ENCODE assay signal across 6 cellular contexts in the genomic region with DNA sequence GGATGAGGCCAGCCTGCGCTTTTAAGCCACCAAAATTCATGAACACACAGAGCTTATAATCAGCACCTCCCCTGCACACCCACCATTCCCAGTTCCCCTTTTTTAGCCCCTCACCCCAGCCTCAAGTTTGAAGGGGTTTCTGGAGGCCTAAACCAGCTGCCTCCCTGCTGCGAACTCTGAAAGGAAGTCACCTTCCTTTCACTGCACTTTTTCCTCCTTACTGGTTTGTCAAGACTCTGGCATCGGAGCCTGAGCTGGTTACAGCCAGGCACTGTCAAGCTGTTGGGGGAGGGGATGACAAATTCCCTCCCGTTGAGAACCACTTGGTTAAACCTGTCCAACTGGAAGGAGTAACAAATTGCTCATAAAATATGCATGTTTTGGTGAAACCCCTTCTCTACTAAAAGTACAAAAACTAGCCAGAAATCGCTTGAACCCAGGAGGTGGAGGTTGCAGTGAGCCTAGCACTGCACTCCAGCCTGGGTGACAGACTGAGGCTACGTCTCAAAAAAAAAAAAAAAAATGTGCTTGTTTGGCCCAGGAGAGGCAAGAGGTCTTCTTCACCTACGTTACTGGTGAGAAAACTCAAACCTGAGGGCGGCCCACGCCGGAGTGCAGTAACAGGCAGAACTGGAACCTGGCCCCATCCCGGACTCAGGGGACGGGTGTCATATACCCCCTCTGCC. TPM values are rescaled to one million over a fixed set of nuclear protein-coding genes. Genes with fewer than 3 reads are reported as not detected.
DNase-seq lines count a peak whose midpoint lies in the region; ATAC-seq, FAIRE-seq and TF ChIP-seq lines count a peak whose summit lies in the region.

No MANE protein-coding gene starts in this region.

- CTCF ChIA-PET in WTC11 (lab: Charles Lee) = interaction anchor here (0.5 to 2.2 kb wide), 8 partner anchors 10 to 78 kb away, joined by 3 to 11 read pairs (median 4); no protein-coding TSS in a partner anchor
- CTCF ChIA-PET in HepG2 (lab: Yijun Ruan, JAX; ENCODE audit: low intra/inter-chr PET ratio, low total read pairs) = no interaction called here

- H3K27me3 ChIP-seq in BLaER1 = no peaks in the 10 kb centered on the region
- H3K27me3 ChIP-seq in HepG2 (ENCODE audit: control insufficient read depth in 1 of 2, insufficient read depth in 2 of 2, low read length in 2 of 2) = no peaks in the 10 kb centered on the region

- H3K9ac ChIP-seq in BLaER1 (peak overlapping the region; percentile 47; the same call in 1 of the 2 replicates), HepG2 (ENCODE audit: insufficient read depth, low read depth, low read length) (peak overlapping the region; percentile 50)

- H3K4me3 ChIP-seq in BLaER1 (peak overlapping the region; percentile 81), HepG2 (replicated peaks in 1 of 3; ENCODE audit: insufficient read depth in 1 of 3, low read depth in 2 of 3, low read length in 3 of 3) (peak overlapping the region in 2 of 3 experiments; percentile 33 to 74; a peak in 3 of 6 replicates)

- intact Hi-C loops in HepG2 (cut with micrococcal nuclease; ENCODE audit: unreplicated experiment) = no loop called here

- TF ChIP-seq EP300 in HepG2 (IDR thresholded peaks at IDR 0.05; ENCODE audit: low read depth in 2 of 2, low read length in 2 of 2) = no peak
- no peak for TF ChIP-seq EP300 in HepG2 (CRISPR knock-in tag; IDR thresholded peaks at IDR 0.05; ENCODE audit: borderline replicate concordance)

- H3K9me3 Mint-ChIP-seq in WTC11 = no peaks in the 10 kb centered on the region

- peaks cover 17% of the 10 kb centered on the region for H3K4me1 Mint-ChIP-seq in WTC11

- H3K79me2 ChIP-seq in HepG2 (ENCODE audit: insufficient read depth, low read length) = peaks cover 32% of the 10 kb centered on the region

- no peak for TF ChIP-seq RAD21 in HepG2 (CRISPR knock-in tag; IDR thresholded peaks at IDR 0.05)

- peak overlapping the region; percentile 95 for H3K27ac Mint-ChIP-seq in WTC11

- ATAC-seq in GM21786 (IDR thresholded peaks at IDR 0.05; ENCODE audit: unreplicated experiment) (peak; percentile 30), WTC11 (peak; percentile 35), HepG2 (no peak), GM21717 (IDR thresholded peaks at IDR 0.05; ENCODE audit: unreplicated experiment) (no peak)

- DNase-seq in WTC11 (ENCODE audit: low spot score) (peak; percentile 76), HepG2 (ENCODE audit: low spot score) (no peak)
- DNase-seq in activated CD4-positive, CD25-positive, alpha-beta regulatory T cell (lab: John Stamatoyannopoulos, UW) = no peak

- FAIRE-seq in HepG2 (lab: Jason Lieb, UNC) = no peak

- no peaks in the 10 kb centered on the region for H3K36me3 ChIP-seq in BLaER1
- no peaks in the 10 kb centered on the region; a peak in 1 of 5 replicates for H3K36me3 ChIP-seq in HepG2 (replicated peaks in 1 of 2; ENCODE audit: control insufficient read depth in 1 of 2, insufficient read depth in 2 of 2, low read length in 2 of 2)

- POLR2A ChIA-PET in WTC11 (lab: Charles Lee) = interaction anchor here (0.7 to 1.4 kb wide), 3 partner anchors 9 to 138 kb away, joined by 3 read pairs; no protein-coding TSS in a partner anchor
- POLR2A ChIA-PET in HepG2 (lab: Yijun Ruan, JAX) = no interaction called here

- H3K36me3 Mint-ChIP-seq in WTC11 = no peaks in the 10 kb centered on the region

- peak overlapping the region; percentile 92 for H3K27ac ChIP-seq in BLaER1
- H3K27ac ChIP-seq in HepG2 (ENCODE audit: extremely low read length, insufficient read depth, low read length) = peak overlapping the region; percentile 36

- H2AFZ ChIP-seq in HepG2 (ENCODE audit: low read length) = peak overlapping the region; percentile 49

- BruUV-seq in HepG2 (replicated peaks; lab: Mats Ljungman, UMichigan) = no TSS peak

- TF ChIP-seq CTCF in WTC11 (IDR thresholded peaks at IDR 0.05) = no peak
- no peak for TF ChIP-seq CTCF in HepG2 (CRISPR knock-in tag; IDR thresholded peaks at IDR 0.05)

- WGBS in HepG2 (ENCODE audit: low lambda C conversion rate) = 66% methylated on average over 12 of the region's 12 CpGs

- peak overlapping the region; percentile 74 for H3K4me2 ChIP-seq in BLaER1
- peak overlapping the region; percentile 75 for H3K4me2 ChIP-seq in HepG2 (ENCODE audit: low read depth, low read length)

- no peaks in the 10 kb centered on the region for H3K9me3 ChIP-seq in BLaER1
- H3K9me3 ChIP-seq in HepG2 (ENCODE audit: low read length) = no peaks in the 10 kb centered on the region

- peaks cover 37% of the 10 kb centered on the region for H4K20me1 ChIP-seq in BLaER1
- H4K20me1 ChIP-seq in HepG2 (ENCODE audit: insufficient read depth, low read length) = peaks cover 6% of the 10 kb centered on the region; the same call in 1 of the 2 replicates

- H3K4me1 ChIP-seq in BLaER1 (peaks cover 63% of the 10 kb centered on the region), HepG2 (ENCODE audit: insufficient read depth, low read length) (peaks cover 78% of the 10 kb centered on the region)

- no peak for TF ChIP-seq POLR2A in HepG2 (IDR thresholded peaks at IDR 0.05; ENCODE audit: insufficient read depth in 1 of 2, low read depth in 2 of 2, low read length in 2 of 2)

- peak overlapping the region; percentile 65 for H3K4me3 Mint-ChIP-seq in WTC11

- in situ Hi-C loops in HepG2 (cut with HindIII; ENCODE audit: extremely low pct_ligation_motif_present, low pct_unique_long_range_greater_than_20kb) = no loop called here

- H3K27me3 Mint-ChIP-seq in WTC11 (ENCODE audit: low read depth) = no peaks in the 10 kb centered on the region

RNA-seq across cellular contexts. Expression of a gene that starts 0.7 kb away (rescaled TPM):
- total RNA-seq in WTC11 (2021) (15.0 to 20.3 TPM (median 15.9 TPM) in 3 replicates), HepG2 (2016; rRNA removed; fragmentation: Illumina TruSeq; extraction: Trizol) (2.0 and 3.5 TPM in 2 replicates)
- 0.79 and 0.81 TPM in 2 replicates for total RNA-seq in HepG2 (2016; cell fraction: cytosol; rRNA removed; fragmentation: Illumina TruSeq; extraction: Trizol; ENCODE audit: low read depth)
- 1.7 and 3.1 TPM in 2 replicates for total RNA-seq in HepG2 (2016; cell fraction: insoluble cytoplasmic fraction; rRNA removed; fragmentation: Illumina TruSeq; extraction: Trizol)
- 1.7 and 2.1 TPM in 2 replicates for total RNA-seq in HepG2 (2016; cell fraction: membrane; rRNA removed; fragmentation: Illumina TruSeq; extraction: Trizol)
- 1.5 and 1.9 TPM in 2 replicates for total RNA-seq in HepG2 (2016; cell fraction: nucleus; rRNA removed; fragmentation: Illumina TruSeq; extraction: Trizol)
- 0.95 and 1.4 TPM in 2 replicates for polyA plus RNA-seq in HepG2 (2011; rRNA removed)
- polyA plus RNA-seq in HepG2 (2011; cell fraction: cytosol; rRNA removed) = 0.94 and 1.7 TPM in 2 replicates
- polyA plus RNA-seq in HepG2 (2011; cell fraction: nucleus; rRNA removed) = 6.4 and 7.8 TPM in 2 replicates
- 1.3 and 1.7 TPM in 2 replicates for polyA plus RNA-seq in HepG2 (2012)
- polyA plus RNA-seq in HepG2 (2016; cell fraction: cytosol; fragmentation: Illumina TruSeq; extraction: Trizol; ENCODE audit: low read depth) = 0.68 TPM in 2 replicates
- 2.8 and 3.5 TPM in 2 replicates for polyA plus RNA-seq in HepG2 (2016; cell fraction: insoluble cytoplasmic fraction; fragmentation: Illumina TruSeq; extraction: Trizol; ENCODE audit: low read depth)
- polyA plus RNA-seq in HepG2 (2016; cell fraction: membrane; fragmentation: Illumina TruSeq; extraction: Trizol; ENCODE audit: low read depth) = 1.1 and 1.4 TPM in 2 replicates
- 5.0 and 6.1 TPM in 2 replicates for polyA plus RNA-seq in HepG2 (2016; cell fraction: nucleus; fragmentation: Illumina TruSeq; extraction: Trizol; ENCODE audit: insufficient read depth, low read depth)
- polyA minus RNA-seq in HepG2 (2011; rRNA and poly(A)+ RNA removed; ENCODE audit: low replicate concordance) = 2.1 and 3.8 TPM in 2 replicates
- polyA minus RNA-seq in HepG2 (2011; cell fraction: cytosol; rRNA and poly(A)+ RNA removed) = 1.3 and 1.6 TPM in 2 replicates
- polyA minus RNA-seq in HepG2 (2011; cell fraction: nucleus; rRNA and poly(A)+ RNA removed) = 2.3 and 2.6 TPM in 2 replicates

RNA-seq across cellular contexts. Expression of a gene that starts 0.7 kb away (rescaled TPM):
- 81.3 to 86.1 TPM (median 86.1 TPM) in 3 replicates for total RNA-seq in WTC11 (2021)
- total RNA-seq in HepG2 (2016; rRNA removed; fragmentation: Illumina TruSeq; extraction: Trizol) = 10.8 and 13.7 TPM in 2 replicates
- 4.4 and 5.1 TPM in 2 replicates for total RNA-seq in HepG2 (2016; cell fraction: cytosol; rRNA removed; fragmentation: Illumina TruSeq; extraction: Trizol; ENCODE audit: low read depth)
- total RNA-seq in HepG2 (2016; cell fraction: insoluble cytoplasmic fraction; rRNA removed; fragmentation: Illumina TruSeq; extraction: Trizol) = 9.1 and 12.6 TPM in 2 replicates
- 10.1 and 10.7 TPM in 2 replicates for total RNA-seq in HepG2 (2016; cell fraction: membrane; rRNA removed; fragmentation: Illumina TruSeq; extraction: Trizol)
- total RNA-seq in HepG2 (2016; cell fraction: nucleus; rRNA removed; fragmentation: Illumina TruSeq; extraction: Trizol) = 24.2 and 31.8 TPM in 2 replicates
- polyA plus RNA-seq in HepG2 (2011; rRNA removed) = 10.7 and 12.8 TPM in 2 replicates
- polyA plus RNA-seq in HepG2 (2011; cell fraction: cytosol; rRNA removed) = 7.6 and 8.7 TPM in 2 replicates
- polyA plus RNA-seq in HepG2 (2011; cell fraction: nucleus; rRNA removed) = 43.5 and 55.3 TPM in 2 replicates
- polyA plus RNA-seq in HepG2 (2012) = 21.8 and 32.2 TPM in 2 replicates
- 5.1 and 6.4 TPM in 2 replicates for polyA plus RNA-seq in HepG2 (2016; cell fraction: cytosol; fragmentation: Illumina TruSeq; extraction: Trizol; ENCODE audit: low read depth)
- polyA plus RNA-seq in HepG2 (2016; cell fraction: insoluble cytoplasmic fraction; fragmentation: Illumina TruSeq; extraction: Trizol; ENCODE audit: low read depth) = 10.3 and 13.4 TPM in 2 replicates
- 11.5 and 11.6 TPM in 2 replicates for polyA plus RNA-seq in HepG2 (2016; cell fraction: membrane; fragmentation: Illumina TruSeq; extraction: Trizol; ENCODE audit: low read depth)
- polyA plus RNA-seq in HepG2 (2016; cell fraction: nucleus; fragmentation: Illumina TruSeq; extraction: Trizol; ENCODE audit: insufficient read depth, low read depth) = 69.4 and 71.5 TPM in 2 replicates
- 14.8 and 32.0 TPM in 2 replicates for polyA minus RNA-seq in HepG2 (2011; rRNA and poly(A)+ RNA removed; ENCODE audit: low replicate concordance)
- polyA minus RNA-seq in HepG2 (2011; cell fraction: cytosol; rRNA and poly(A)+ RNA removed) = 35.3 TPM in 2 replicates
- 13.2 and 15.5 TPM in 2 replicates for polyA minus RNA-seq in HepG2 (2011; cell fraction: nucleus; rRNA and poly(A)+ RNA removed)

RNA-seq across cellular contexts. Expression of a gene that starts 19.2 kb away (rescaled TPM):
- total RNA-seq in WTC11 (2021) = 55.0 to 60.7 TPM (median 57.3 TPM) in 3 replicates
- 27.9 and 40.8 TPM in 2 replicates for total RNA-seq in HepG2 (2016; rRNA removed; fragmentation: Illumina TruSeq; extraction: Trizol)
- 52.2 and 64.4 TPM in 2 replicates for total RNA-seq in HepG2 (2016; cell fraction: cytosol; rRNA removed; fragmentation: Illumina TruSeq; extraction: Trizol; ENCODE audit: low read depth)
- 24.0 and 37.3 TPM in 2 replicates for total RNA-seq in HepG2 (2016; cell fraction: insoluble cytoplasmic fraction; rRNA removed; fragmentation: Illumina TruSeq; extraction: Trizol)
- 65.2 and 82.2 TPM in 2 replicates for total RNA-seq in HepG2 (2016; cell fraction: membrane; rRNA removed; fragmentation: Illumina TruSeq; extraction: Trizol)
- total RNA-seq in HepG2 (2016; cell fraction: nucleus; rRNA removed; fragmentation: Illumina TruSeq; extraction: Trizol) = 17.1 and 19.3 TPM in 2 replicates
- polyA plus RNA-seq in HepG2 (2011; rRNA removed) = 27.7 and 44.6 TPM in 2 replicates
- polyA plus RNA-seq in HepG2 (2011; cell fraction: cytosol; rRNA removed) = 25.9 and 53.1 TPM in 2 replicates
- 72.5 and 83.8 TPM in 2 replicates for polyA plus RNA-seq in HepG2 (2011; cell fraction: nucleus; rRNA removed)
- polyA plus RNA-seq in HepG2 (2012) = 11.9 and 16.2 TPM in 2 replicates
- 51.0 and 62.5 TPM in 2 replicates for polyA plus RNA-seq in HepG2 (2016; cell fraction: cytosol; fragmentation: Illumina TruSeq; extraction: Trizol; ENCODE audit: low read depth)
- polyA plus RNA-seq in HepG2 (2016; cell fraction: insoluble cytoplasmic fraction; fragmentation: Illumina TruSeq; extraction: Trizol; ENCODE audit: low read depth) = 25.3 and 27.0 TPM in 2 replicates
- 54.6 and 60.4 TPM in 2 replicates for polyA plus RNA-seq in HepG2 (2016; cell fraction: membrane; fragmentation: Illumina TruSeq; extraction: Trizol; ENCODE audit: low read depth)
- polyA plus RNA-seq in HepG2 (2016; cell fraction: nucleus; fragmentation: Illumina TruSeq; extraction: Trizol; ENCODE audit: insufficient read depth, low read depth) = 38.7 and 42.0 TPM in 2 replicates
- polyA minus RNA-seq in HepG2 (2011; rRNA and poly(A)+ RNA removed; ENCODE audit: low replicate concordance) = 15.0 and 50.9 TPM in 2 replicates
- polyA minus RNA-seq in HepG2 (2011; cell fraction: cytosol; rRNA and poly(A)+ RNA removed) = 17.2 and 18.0 TPM in 2 replicates
- polyA minus RNA-seq in HepG2 (2011; cell fraction: nucleus; rRNA and poly(A)+ RNA removed) = 5.7 and 5.8 TPM in 2 replicates

RNA-seq across cellular contexts. Expression of a gene that starts 36.4 kb away (rescaled TPM):
- total RNA-seq in WTC11 (2021) (102 to 126 TPM (median 107 TPM) in 3 replicates), HepG2 (2016; rRNA removed; fragmentation: Illumina TruSeq; extraction: Trizol) (29.7 and 53.8 TPM in 2 replicates)
- total RNA-seq in HepG2 (2016; cell fraction: cytosol; rRNA removed; fragmentation: Illumina TruSeq; extraction: Trizol; ENCODE audit: low read depth) = 40.6 and 41.0 TPM in 2 replicates
- 26.8 and 56.3 TPM in 2 replicates for total RNA-seq in HepG2 (2016; cell fraction: insoluble cytoplasmic fraction; rRNA removed; fragmentation: Illumina TruSeq; extraction: Trizol)
- 85.2 and 87.4 TPM in 2 replicates for total RNA-seq in HepG2 (2016; cell fraction: membrane; rRNA removed; fragmentation: Illumina TruSeq; extraction: Trizol)
- 39.2 and 46.8 TPM in 2 replicates for total RNA-seq in HepG2 (2016; cell fraction: nucleus; rRNA removed; fragmentation: Illumina TruSeq; extraction: Trizol)
- 72.5 and 88.4 TPM in 2 replicates for polyA plus RNA-seq in HepG2 (2011; rRNA removed)
- 33.8 and 56.1 TPM in 2 replicates for polyA plus RNA-seq in HepG2 (2011; cell fraction: cytosol; rRNA removed)
- 380 and 522 TPM in 2 replicates for polyA plus RNA-seq in HepG2 (2011; cell fraction: nucleus; rRNA removed)
- 38.6 and 40.4 TPM in 2 replicates for polyA plus RNA-seq in HepG2 (2012)
- 39.6 and 47.2 TPM in 2 replicates for polyA plus RNA-seq in HepG2 (2016; cell fraction: cytosol; fragmentation: Illumina TruSeq; extraction: Trizol; ENCODE audit: low read depth)
- 36.1 and 45.7 TPM in 2 replicates for polyA plus RNA-seq in HepG2 (2016; cell fraction: insoluble cytoplasmic fraction; fragmentation: Illumina TruSeq; extraction: Trizol; ENCODE audit: low read depth)
- polyA plus RNA-seq in HepG2 (2016; cell fraction: membrane; fragmentation: Illumina TruSeq; extraction: Trizol; ENCODE audit: low read depth) = 79.1 and 81.2 TPM in 2 replicates
- polyA plus RNA-seq in HepG2 (2016; cell fraction: nucleus; fragmentation: Illumina TruSeq; extraction: Trizol; ENCODE audit: insufficient read depth, low read depth) = 157 TPM in 2 replicates
- polyA minus RNA-seq in HepG2 (2011; rRNA and poly(A)+ RNA removed; ENCODE audit: low replicate concordance) = 51.2 and 83.6 TPM in 2 replicates
- 23.6 and 25.2 TPM in 2 replicates for polyA minus RNA-seq in HepG2 (2011; cell fraction: cytosol; rRNA and poly(A)+ RNA removed)
- polyA minus RNA-seq in HepG2 (2011; cell fraction: nucleus; rRNA and poly(A)+ RNA removed) = 18.2 and 21.2 TPM in 2 replicates

RNA-seq across cellular contexts. Expression of a gene that starts 41.1 kb away (rescaled TPM):
- total RNA-seq in WTC11 (2021) (54.4 to 64.0 TPM (median 55.4 TPM) in 3 replicates), HepG2 (2016; rRNA removed; fragmentation: Illumina TruSeq; extraction: Trizol) (6.2 and 6.7 TPM in 2 replicates)
- 2.1 and 2.2 TPM in 2 replicates for total RNA-seq in HepG2 (2016; cell fraction: cytosol; rRNA removed; fragmentation: Illumina TruSeq; extraction: Trizol; ENCODE audit: low read depth)
- total RNA-seq in HepG2 (2016; cell fraction: insoluble cytoplasmic fraction; rRNA removed; fragmentation: Illumina TruSeq; extraction: Trizol) = 5.5 and 5.9 TPM in 2 replicates
- total RNA-seq in HepG2 (2016; cell fraction: membrane; rRNA removed; fragmentation: Illumina TruSeq; extraction: Trizol) = 8.3 and 8.9 TPM in 2 replicates
- total RNA-seq in HepG2 (2016; cell fraction: nucleus; rRNA removed; fragmentation: Illumina TruSeq; extraction: Trizol) = 4.0 and 4.8 TPM in 2 replicates
- polyA plus RNA-seq in HepG2 (2011; rRNA removed) = 3.5 and 4.7 TPM in 2 replicates
- 3.7 and 7.0 TPM in 2 replicates for polyA plus RNA-seq in HepG2 (2011; cell fraction: cytosol; rRNA removed)
- 16.7 and 31.9 TPM in 2 replicates for polyA plus RNA-seq in HepG2 (2011; cell fraction: nucleus; rRNA removed)
- 8.3 and 9.4 TPM in 2 replicates for polyA plus RNA-seq in HepG2 (2012)
- 3.2 and 3.4 TPM in 2 replicates for polyA plus RNA-seq in HepG2 (2016; cell fraction: cytosol; fragmentation: Illumina TruSeq; extraction: Trizol; ENCODE audit: low read depth)
- polyA plus RNA-seq in HepG2 (2016; cell fraction: insoluble cytoplasmic fraction; fragmentation: Illumina TruSeq; extraction: Trizol; ENCODE audit: low read depth) = 12.0 and 14.3 TPM in 2 replicates
- polyA plus RNA-seq in HepG2 (2016; cell fraction: membrane; fragmentation: Illumina TruSeq; extraction: Trizol; ENCODE audit: low read depth) = 8.9 and 9.3 TPM in 2 replicates
- polyA plus RNA-seq in HepG2 (2016; cell fraction: nucleus; fragmentation: Illumina TruSeq; extraction: Trizol; ENCODE audit: insufficient read depth, low read depth) = 11.4 and 12.0 TPM in 2 replicates
- polyA minus RNA-seq in HepG2 (2011; rRNA and poly(A)+ RNA removed; ENCODE audit: low replicate concordance) = 3.1 and 9.7 TPM in 2 replicates
- polyA minus RNA-seq in HepG2 (2011; cell fraction: cytosol; rRNA and poly(A)+ RNA removed) = 8.9 and 15.3 TPM in 2 replicates
- 2.1 and 2.2 TPM in 2 replicates for polyA minus RNA-seq in HepG2 (2011; cell fraction: nucleus; rRNA and poly(A)+ RNA removed)

Comparison
In these comparisons a context has a peak if more than half of its experiments do, and no peak if none do; other contexts are left out.
1. ATAC-seq: peak in GM21786 (single experiment) and WTC11 (single experiment); none in HepG2 (single experiment) and GM21717 (single experiment).